Comparison of ENCODE assay signal across 9 cellular contexts in the genomic region with DNA sequence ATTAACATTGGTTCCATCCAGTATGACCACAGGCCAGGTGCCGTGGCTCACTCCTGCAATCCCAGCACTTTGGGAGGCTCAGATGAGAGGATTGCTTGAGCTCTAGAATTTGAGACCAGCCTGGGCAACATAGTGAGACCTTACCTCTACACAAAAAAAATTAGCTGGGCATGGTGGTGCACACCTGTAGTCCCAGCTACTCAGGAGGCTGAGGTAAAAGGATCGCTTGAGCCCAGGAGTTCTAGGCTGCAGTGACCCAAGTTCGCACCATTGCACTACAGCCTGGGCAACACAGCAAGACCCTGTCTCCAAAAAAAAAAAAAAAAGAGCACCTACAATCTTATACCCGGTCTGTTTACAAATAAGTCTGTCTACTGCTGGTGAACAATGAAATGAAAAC. TPM values are rescaled to one million over a fixed set of nuclear protein-coding genes. Genes with fewer than 3 reads are reported as not detected.
"Had no signal": no experiment of that assay in that cellular context is flagged by ENCODE, and none has a peak within 500 bp of the region (broad histone marks: within the 10 kb centered on the region; RNA-seq: fewer than 3 reads in every experiment).

No MANE protein-coding gene starts in this region.

- ATAC-seq: HCT116 had no signal

- H3K27ac ChIP-seq: GM23248 had no signal

- H3K4me3 ChIP-seq: GM23248, HAP-1 had no signal

- DNase-seq: GM23248, GOT3, H7, KBM-7 had no signal

- H3K9me3 ChIP-seq: HAP-1 had no signal

- H2AFZ ChIP-seq: GM23248 had no signal

- H3K9ac ChIP-seq: GM23248 had no signal

- FAIRE-seq: HTR-8/SVneo had no signal

RNA-seq across cellular contexts. Expression of a gene that starts 29.4 kb away (rescaled TPM):
- total RNA-seq: GM23248, HT-29 had no signal
- polyA plus RNA-seq: GM23248, IgD-negative memory B cell had no signal
